27 cellular contexts compared by ENCODE assay signal in the genomic region with DNA sequence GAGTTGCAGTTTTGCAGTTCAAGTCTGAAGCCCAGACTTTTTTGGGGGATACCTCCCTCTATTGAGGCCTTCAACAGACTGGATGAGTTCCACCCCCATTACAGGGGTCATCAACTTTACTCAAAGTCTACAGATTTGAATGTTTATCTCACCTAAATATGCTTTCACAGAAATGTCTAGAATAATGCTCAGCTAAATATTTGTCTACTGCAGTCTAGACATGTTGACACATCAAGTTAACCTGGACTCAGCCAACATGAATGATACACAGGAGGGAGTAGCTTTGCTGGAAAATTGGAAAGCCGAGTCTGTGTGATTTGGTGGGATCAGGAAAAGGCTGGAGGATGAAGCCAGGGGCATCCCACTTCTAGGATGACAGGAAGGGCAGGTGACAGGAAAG.
DNase-seq lines count a peak whose midpoint lies in the region; ATAC-seq, FAIRE-seq and TF ChIP-seq lines count a peak whose summit lies in the region.
"Had no signal": no experiment of that assay in that cellular context is flagged by ENCODE, and none has a peak within 500 bp of the region (broad histone marks: within the 10 kb centered on the region; RNA-seq: fewer than 3 reads in every experiment).

No MANE protein-coding gene starts in this region.

- peak overlapping the region; percentile 42 for H3K27ac Mint-ChIP-seq in chondrocyte (ENCODE audit: unreplicated experiment)
- no peak overlapping the region for H3K27ac Mint-ChIP-seq in natural killer cell treated with Interleukin-12 subunit alpha and Interleukin-12 subunit beta and Interleukin-15 and Interleukin-18, amount 100 ng/mL, for 72 hours
- H3K27ac Mint-ChIP-seq: CD14-positive monocyte; CD4-positive, CD25-positive, alpha-beta regulatory T cell; CD8-positive, alpha-beta memory T cell had no signal

- H3K9me3 Mint-ChIP-seq in chondrocyte (ENCODE audit: low read depth) = peaks cover 3% of the 10 kb centered on the region
- H3K9me3 Mint-ChIP-seq in natural killer cell treated with Interleukin-12 subunit alpha and Interleukin-12 subunit beta and Interleukin-15 and Interleukin-18, amount 100 ng/mL, for 72 hours = peaks cover 4% of the 10 kb centered on the region

- TF ChIP-seq POLR2A in H54 (IDR thresholded peaks at IDR 0.05; ENCODE audit: low read depth, low read length) = no peak

- peak overlapping the region; percentile 19 for H3K27ac ChIP-seq in temporal lobe (ENCODE audit: low read depth, low read length)
- H3K27ac ChIP-seq: BLaER1 had no signal

- no peak for TF ChIP-seq CTCF in chondrocyte (IDR thresholded peaks at IDR 0.05)

- no peak overlapping the region for H3K4me3 Mint-ChIP-seq in chondrocyte (ENCODE audit: unreplicated experiment)
- no peak overlapping the region for H3K4me3 Mint-ChIP-seq in natural killer cell treated with Interleukin-12 subunit alpha and Interleukin-12 subunit beta and Interleukin-15 and Interleukin-18, amount 100 ng/mL, for 72 hours
- H3K4me3 Mint-ChIP-seq: CD14-positive monocyte; CD4-positive, alpha-beta memory T cell; CD4-positive, CD25-positive, alpha-beta regulatory T cell; CD8-positive, alpha-beta memory T cell had no signal

- H3K27me3 Mint-ChIP-seq in chondrocyte (ENCODE audit: low read depth) = no peaks in the 10 kb centered on the region
- H3K27me3 Mint-ChIP-seq in natural killer cell treated with Interleukin-12 subunit alpha and Interleukin-12 subunit beta and Interleukin-15 and Interleukin-18, amount 100 ng/mL, for 72 hours = no peaks in the 10 kb centered on the region
- H3K27me3 Mint-ChIP-seq: CD4-positive, alpha-beta memory T cell had no signal

- H3K4me1 Mint-ChIP-seq in chondrocyte (ENCODE audit: low read depth) = peaks cover 22% of the 10 kb centered on the region
- no peaks in the 10 kb centered on the region for H3K4me1 Mint-ChIP-seq in natural killer cell treated with Interleukin-12 subunit alpha and Interleukin-12 subunit beta and Interleukin-15 and Interleukin-18, amount 100 ng/mL, for 72 hours (ENCODE audit: low read depth in 2 of 2)
- H3K4me1 Mint-ChIP-seq: CD14-positive monocyte; CD4-positive, alpha-beta memory T cell; CD4-positive, CD25-positive, alpha-beta regulatory T cell; CD8-positive, alpha-beta memory T cell had no signal

- ATAC-seq in natural killer cell treated with Interleukin-12 subunit alpha and Interleukin-12 subunit beta and Interleukin-15 and Interleukin-18, amount 100 ng/mL, for 72 hours = no peak

- DNase-seq in HTR-8/SVneo (ENCODE audit: insufficient read length, low spot score) (no peak), chondrocyte (ENCODE audit: low spot score) (no peak), mesenteric fat pad (ENCODE audit: low spot score) (peak; percentile 3), NCI-H2107 (lab: John Stamatoyannopoulos, UW) (no peak), H54 (ENCODE audit: insufficient read length, low spot score) (no peak)
- DNase-seq in natural killer cell treated with Interleukin-12 subunit alpha and Interleukin-12 subunit beta and Interleukin-15 and Interleukin-18, amount 100 ng/mL, for 72 hours (ENCODE audit: low spot score) = no peak
- DNase-seq: 8988T; ACHN; BE2C; C1 segment of cervical spinal cord; CD4-positive, alpha-beta memory T cell; CD4-positive, CD25-positive, alpha-beta regulatory T cell; CD8-positive, alpha-beta memory T cell; COR-L47; DMS 273 treated with DMSO at 0.1 percent for 48 hours; DMS153; DMS53; DMS79; DND-41; EL; GF-D8 had no signal

- H3K36me3 Mint-ChIP-seq in chondrocyte (ENCODE audit: low read depth) = peaks cover 4% of the 10 kb centered on the region
- peaks cover 9% of the 10 kb centered on the region for H3K36me3 Mint-ChIP-seq in natural killer cell treated with Interleukin-12 subunit alpha and Interleukin-12 subunit beta and Interleukin-15 and Interleukin-18, amount 100 ng/mL, for 72 hours
- H3K36me3 Mint-ChIP-seq: CD14-positive monocyte; CD4-positive, alpha-beta memory T cell; CD4-positive, CD25-positive, alpha-beta regulatory T cell; CD8-positive, alpha-beta memory T cell had no signal

- FAIRE-seq in HTR-8/SVneo (lab: Jason Lieb, UNC) (peak; percentile 72), H54 (lab: Jason Lieb, UNC) (no peak)
- FAIRE-seq: A204.1, GM12891, GM19239 had no signal
